ENCODE assay signal across 18 cellular contexts in genomic region chr2:130344578-130344977, GRCh38. TPM values are rescaled to one million over a fixed set of nuclear protein-coding genes. Genes with fewer than 3 reads are reported as not detected.
DNase-seq lines count a peak whose midpoint lies in the region; ATAC-seq, FAIRE-seq and TF ChIP-seq lines count a peak whose summit lies in the region.
"Had no signal": no experiment of that assay in that cellular context is flagged by ENCODE, and none has a peak within 500 bp of the region (broad histone marks: within the 10 kb centered on the region; RNA-seq: fewer than 3 reads in every experiment).

No MANE protein-coding gene starts in this region.

- H3K4me1 Mint-ChIP-seq in activated naive CD4-positive, alpha-beta T cell treated with anti-CD3 and anti-CD28 coated beads for 36 hours (ENCODE audit: low read depth) = peaks cover 55% of the 10 kb centered on the region
- H3K4me1 Mint-ChIP-seq in astrocyte (ENCODE audit: low read depth, unreplicated experiment) = peaks cover 3% of the 10 kb centered on the region

- H3K27me3 Mint-ChIP-seq in activated naive CD4-positive, alpha-beta T cell treated with anti-CD3 and anti-CD28 coated beads for 36 hours (ENCODE audit: low read depth) = no peaks in the 10 kb centered on the region
- no peaks in the 10 kb centered on the region for H3K27me3 Mint-ChIP-seq in astrocyte (ENCODE audit: low read depth, unreplicated experiment)

- H3K4ac ChIP-seq in trophoblast cell (ENCODE audit: low read depth, low read length) = peak overlapping the region; percentile 12

- no peak overlapping the region for H4K91ac ChIP-seq in trophoblast cell (ENCODE audit: low read depth, low read length)

- peaks cover 6% of the 10 kb centered on the region for H3K79me1 ChIP-seq in trophoblast cell (ENCODE audit: low read length)

- no peaks in the 10 kb centered on the region for H3K9me3 Mint-ChIP-seq in activated naive CD4-positive, alpha-beta T cell treated with anti-CD3 and anti-CD28 coated beads for 36 hours
- peaks cover 7% of the 10 kb centered on the region for H3K9me3 Mint-ChIP-seq in astrocyte (ENCODE audit: unreplicated experiment)

- H3K27ac ChIP-seq in OCI-LY1 (ENCODE audit: low read depth, low read length, poor library complexity, severe bottlenecking) (peak overlapping the region; percentile 99), astrocyte (ENCODE audit: low read depth, low read length) (no peak overlapping the region), trophoblast cell (ENCODE audit: low read depth, low read length) (no peak overlapping the region), brain microvascular endothelial cell (no peak overlapping the region)
- H3K27ac ChIP-seq: adrenal gland, epithelial cell of prostate, parathyroid adenoma had no signal

- H2BK120ac ChIP-seq in trophoblast cell (ENCODE audit: insufficient read depth, low read length, poor library complexity) = no peak overlapping the region

- H3K14ac ChIP-seq in trophoblast cell (ENCODE audit: low read length) = no peak overlapping the region

- CTCF ChIA-PET in activated naive CD4-positive, alpha-beta T cell treated with anti-CD3 and anti-CD28 coated beads for 36 hours (lab: Charles Lee) = interaction anchor here (1.3 to 1.6 kb wide), 2 partner anchors 11 to 25 kb away, joined by 3 to 5 read pairs; partner anchors contain the start of gene PTPN18

- peak overlapping the region; percentile 63 for H3K4me2 ChIP-seq in OCI-LY1 (ENCODE audit: low read length)
- H3K4me2 ChIP-seq in astrocyte (ENCODE audit: low read length) = peak overlapping the region; percentile 86
- no peak overlapping the region for H3K4me2 ChIP-seq in trophoblast cell (ENCODE audit: low read length)

- no peak for DNase-seq in activated naive CD4-positive, alpha-beta T cell treated with anti-CD3 and anti-CD28 coated beads for 36 hours
- DNase-seq in activated naive CD4-positive, alpha-beta T cell treated with Interleukin-2 at 50 U/mL for 16 hours = no peak
- DNase-seq in astrocyte (ENCODE audit: low read depth) = no peak
- no peak for DNase-seq in trophoblast cell
- no peak for DNase-seq in brain microvascular endothelial cell
- DNase-seq: DMS79; H7; NCI-H187 treated with DMSO at 0.1 percent for 48 hours; stimulated activated CD4-positive, alpha-beta T cell treated with anti-CD3 and anti-CD28 coated beads, Interleukin-12 subunit alpha, Interleukin-12 subunit beta, amount 100 ng/mL, for 4 hours; substantia nigra had no signal

- H2AK5ac ChIP-seq in trophoblast cell (ENCODE audit: low read length) = no peak overlapping the region

- H3K79me2 ChIP-seq in OCI-LY1 (ENCODE audit: insufficient read depth, low read length) = peaks cover 18% of the 10 kb centered on the region
- peaks cover 35% of the 10 kb centered on the region for H3K79me2 ChIP-seq in astrocyte (ENCODE audit: insufficient read depth, low read length)
- peaks cover 2% of the 10 kb centered on the region for H3K79me2 ChIP-seq in trophoblast cell (ENCODE audit: control insufficient read depth, insufficient read depth, low read length, poor library complexity)

- H3K27me3 ChIP-seq in OCI-LY1 (ENCODE audit: insufficient read depth, low read length) (no peaks in the 10 kb centered on the region), astrocyte (ENCODE audit: insufficient read depth, low read length) (no peaks in the 10 kb centered on the region), trophoblast cell (ENCODE audit: insufficient read depth, low read length) (no peaks in the 10 kb centered on the region), brain microvascular endothelial cell (replicated peaks) (no peaks in the 10 kb centered on the region)
- H3K27me3 ChIP-seq: adrenal gland had no signal

- H3K23ac ChIP-seq in trophoblast cell (ENCODE audit: low read length) = no peak overlapping the region

- no CpG with 5 or more reads among the region's 4 CpGs for WGBS in trophoblast cell (ENCODE audit: extremely low coverage, insufficient coverage, insufficient read length)

- H4K8ac ChIP-seq in trophoblast cell (ENCODE audit: low read depth, low read length) = no peak overlapping the region

- in situ Hi-C loops in brain microvascular endothelial cell (cut with HindIII; ENCODE audit: low pct_ligation_motif_present, low sequenced_read_pairs) = no loop called here

- H3K4me1 ChIP-seq in OCI-LY1 (ENCODE audit: insufficient read depth, low read length, severe bottlenecking) = peaks cover 74% of the 10 kb centered on the region
- H3K4me1 ChIP-seq in astrocyte (ENCODE audit: insufficient read depth, low read length) = peaks cover 3% of the 10 kb centered on the region
- peaks cover 3 to 4% of the 10 kb centered on the region in 2 experiments for H3K4me1 ChIP-seq in trophoblast cell (ENCODE audit: control insufficient read depth in 1 of 2, insufficient read depth in 2 of 2, low read length in 2 of 2)

- H3K9me3 ChIP-seq in OCI-LY1 (ENCODE audit: low read length) (no peaks in the 10 kb centered on the region), astrocyte (ENCODE audit: insufficient read depth, low read depth, low read length) (no peaks in the 10 kb centered on the region), trophoblast cell (ENCODE audit: insufficient read depth, low read depth, low read length) (no peaks in the 10 kb centered on the region)
- H3K9me3 ChIP-seq: adrenal gland had no signal

- FAIRE-seq in astrocyte (lab: Jason Lieb, UNC) = no peak
- FAIRE-seq: colon, keratinocyte had no signal

- H2BK12ac ChIP-seq in trophoblast cell (ENCODE audit: low read length) = no peak overlapping the region

- H4K20me1 ChIP-seq in OCI-LY1 (ENCODE audit: insufficient read depth, low read length) (no peaks in the 10 kb centered on the region), astrocyte (ENCODE audit: insufficient read depth, low read length) (peaks cover 26% of the 10 kb centered on the region)

- H2AFZ ChIP-seq in OCI-LY1 (ENCODE audit: low read length) = no peak overlapping the region
- no peak overlapping the region for H2AFZ ChIP-seq in astrocyte (ENCODE audit: low read depth, low read length)
- no peak overlapping the region for H2AFZ ChIP-seq in trophoblast cell (ENCODE audit: insufficient read depth, low read length, poor library complexity)
- H2AFZ ChIP-seq: parathyroid adenoma had no signal

- H3K9me2 ChIP-seq in OCI-LY1 (ENCODE audit: low read depth, low read length) = no peaks in the 10 kb centered on the region

- H3K9ac ChIP-seq in OCI-LY1 (ENCODE audit: low read length) (peak overlapping the region; percentile 97), astrocyte (ENCODE audit: low read length) (no peak overlapping the region), trophoblast cell (ENCODE audit: low read length) (no peak overlapping the region)
- H3K9ac ChIP-seq: parathyroid adenoma had no signal

- no peak overlapping the region for H4K12ac ChIP-seq in trophoblast cell (ENCODE audit: low read depth, low read length)

- no peak overlapping the region for H2BK5ac ChIP-seq in trophoblast cell (ENCODE audit: low read depth, low read length, poor library complexity)

- H3K27ac Mint-ChIP-seq in activated naive CD4-positive, alpha-beta T cell treated with anti-CD3 and anti-CD28 coated beads for 36 hours = peak overlapping the region; percentile 16
- H3K27ac Mint-ChIP-seq in astrocyte (ENCODE audit: unreplicated experiment) = no peak overlapping the region

- TF ChIP-seq CTCF in OCI-LY1 (IDR thresholded peaks at IDR 0.05; ENCODE audit: low read length) (no peak), astrocyte (IDR thresholded peaks at IDR 0.05; ENCODE audit: insufficient read depth, low read depth, low read length) (no peak), brain microvascular endothelial cell (IDR thresholded peaks at IDR 0.05; ENCODE audit: low read depth, low read length, missing control alignments) (no peak)

- peak overlapping the region; percentile 99 for H3K4me3 Mint-ChIP-seq in activated naive CD4-positive, alpha-beta T cell treated with anti-CD3 and anti-CD28 coated beads for 36 hours
- H3K4me3 Mint-ChIP-seq in astrocyte (ENCODE audit: unreplicated experiment) = peak overlapping the region; percentile 100

- H3K18ac ChIP-seq in trophoblast cell (ENCODE audit: low read length) = no peak overlapping the region

- peaks cover 52% of the 10 kb centered on the region for H3K36me3 Mint-ChIP-seq in activated naive CD4-positive, alpha-beta T cell treated with anti-CD3 and anti-CD28 coated beads for 36 hours (ENCODE audit: low read depth)
- H3K36me3 Mint-ChIP-seq in astrocyte (ENCODE audit: low read depth, unreplicated experiment) = peaks cover 35% of the 10 kb centered on the region

- ATAC-seq in HG02678 (IDR thresholded peaks at IDR 0.05; ENCODE audit: unreplicated experiment) = no peak
- ATAC-seq in GM21526 (IDR thresholded peaks at IDR 0.05; ENCODE audit: low FRiP score, unreplicated experiment) = no peak

- H3F3A ChIP-seq in OCI-LY1 (ENCODE audit: insufficient read depth, low read length) = peaks cover 3% of the 10 kb centered on the region; the same call in 1 of the 2 replicates

- H3K4me3 ChIP-seq in OCI-LY1 (ENCODE audit: low read depth, low read length, poor library complexity, severe bottlenecking) (peak overlapping the region; percentile 91), astrocyte (ENCODE audit: insufficient read depth, low read depth, low read length) (no peak overlapping the region), trophoblast cell (ENCODE audit: low read depth, low read length) (no peak overlapping the region), brain microvascular endothelial cell (ENCODE audit: low read depth, low read length) (no peak overlapping the region)
- H3K4me3 ChIP-seq: adrenal gland had no signal

- H3K36me3 ChIP-seq in OCI-LY1 (ENCODE audit: insufficient read depth, low read length) = peaks cover 79% of the 10 kb centered on the region
- H3K36me3 ChIP-seq in astrocyte (ENCODE audit: insufficient read depth, low read length) = peaks cover 35% of the 10 kb centered on the region
- peaks cover 28 to 37% of the 10 kb centered on the region in 2 experiments for H3K36me3 ChIP-seq in trophoblast cell (ENCODE audit: control insufficient read depth in 1 of 2, insufficient read depth in 2 of 2, low read length in 2 of 2)
- H3K36me3 ChIP-seq in brain microvascular endothelial cell (replicated peaks) = peaks cover 35% of the 10 kb centered on the region

- intact Hi-C loops in activated naive CD4-positive, alpha-beta T cell treated with anti-CD3 and anti-CD28 coated beads for 36 hours (cut with micrococcal nuclease) = loop anchor here (5.0 kb wide), 1 partner anchor 83 kb away; no protein-coding TSS in a partner anchor

RNA-seq across cellular contexts. Expression of gene IMP4, which starts 1.9 kb away (rescaled TPM):
- total RNA-seq in activated naive CD4-positive, alpha-beta T cell treated with anti-CD3 and anti-CD28 coated beads for 36 hours = 100 to 1,000 TPM; 120 to 128 TPM
- total RNA-seq in astrocyte = 65.5 and 78.9 TPM in 2 replicates
- 46.6 and 47.8 TPM in 2 replicates for polyA plus RNA-seq in trophoblast cell (2013)

RNA-seq across cellular contexts. Expression of gene PTPN18, which starts 11.3 kb away (rescaled TPM):
- total RNA-seq in activated naive CD4-positive, alpha-beta T cell treated with anti-CD3 and anti-CD28 coated beads for 36 hours = 10 to 100 TPM; 24.7 to 25.3 TPM
- 9.9 and 10.4 TPM in 2 replicates for total RNA-seq in astrocyte
- polyA plus RNA-seq in trophoblast cell (2013) = 10.6 and 12.1 TPM in 2 replicates
